In the genomic region with DNA sequence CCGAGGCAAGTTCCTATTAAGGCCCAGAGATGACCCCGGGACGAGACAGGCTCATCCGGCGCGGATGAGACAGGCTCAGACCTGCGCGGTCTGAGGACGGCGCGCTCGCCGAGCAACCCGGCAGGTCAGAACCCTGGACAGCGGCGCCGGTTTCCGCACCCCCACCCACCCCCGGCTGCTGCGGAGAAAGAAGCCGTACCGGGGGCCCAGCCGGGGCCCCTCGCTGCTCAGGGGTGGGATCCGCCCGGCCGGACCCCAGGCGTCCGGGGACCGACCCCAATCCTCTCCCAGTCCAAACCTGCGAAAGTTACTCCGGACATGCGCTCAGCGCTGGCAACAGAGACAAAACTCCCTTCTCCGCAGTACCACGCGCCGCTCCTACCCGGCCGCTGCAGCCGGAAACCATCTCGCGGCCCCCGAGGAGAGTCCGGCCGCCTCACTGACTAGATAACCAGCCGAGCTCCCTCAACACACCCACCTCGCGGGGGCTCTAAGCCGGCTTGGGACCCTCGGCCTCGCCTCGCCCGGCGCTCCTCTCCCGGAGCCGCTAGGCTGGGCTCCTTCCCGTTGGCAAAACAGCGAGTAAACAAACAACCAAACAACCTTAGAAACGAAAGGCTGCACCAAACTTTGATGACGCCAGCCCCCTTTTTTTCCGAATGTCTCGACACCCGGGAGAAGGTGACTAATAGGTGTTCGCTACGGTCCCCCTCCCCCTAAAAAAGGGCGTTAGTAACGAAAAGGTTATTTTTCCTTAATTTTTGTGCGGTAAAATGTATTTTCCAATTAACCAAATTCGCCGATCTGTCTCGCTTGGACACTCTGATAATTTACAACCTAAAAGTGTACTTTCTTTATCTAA, we compare ENCODE assay signal across 1 cellular context.
TF ChIP-seq lines count a peak whose summit lies in the region.

No MANE protein-coding gene starts in this region.

TF ChIP-seq in K562, 482 proteins besides CTCF, POLR2A, EP300 and RAD21 (continued from another document and continues in another):
- no peak for TF ChIP-seq E2F1 (CRISPR knock-in tag; IDR thresholded peaks at IDR 0.05)
- no peak for TF ChIP-seq ZNF197 (CRISPR knock-in tag; IDR thresholded peaks at IDR 0.05; ENCODE audit: low read depth)
- TF ChIP-seq, protein P1, sequence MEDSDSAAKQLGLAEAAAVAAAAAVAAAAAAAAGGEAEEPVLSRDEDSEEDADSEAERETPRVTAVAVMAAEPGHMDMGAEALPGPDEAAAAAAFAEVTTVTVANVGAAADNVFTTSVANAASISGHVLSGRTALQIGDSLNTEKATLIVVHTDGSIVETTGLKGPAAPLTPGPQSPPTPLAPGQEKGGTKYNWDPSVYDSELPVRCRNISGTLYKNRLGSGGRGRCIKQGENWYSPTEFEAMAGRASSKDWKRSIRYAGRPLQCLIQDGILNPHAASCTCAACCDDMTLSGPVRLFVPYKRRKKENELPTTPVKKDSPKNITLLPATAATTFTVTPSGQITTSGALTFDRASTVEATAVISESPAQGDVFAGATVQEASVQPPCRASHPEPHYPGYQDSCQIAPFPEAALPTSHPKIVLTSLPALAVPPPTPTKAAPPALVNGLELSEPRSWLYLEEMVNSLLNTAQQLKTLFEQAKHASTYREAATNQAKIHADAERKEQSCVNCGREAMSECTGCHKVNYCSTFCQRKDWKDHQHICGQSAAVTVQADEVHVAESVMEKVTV (CRISPR knock-in tag; IDR thresholded peaks at IDR 0.05), result no peak
- TF ChIP-seq NFIC (IDR thresholded peaks at IDR 0.05), result no peak
- TF ChIP-seq ARNT (IDR thresholded peaks at IDR 0.05), result no peak
- TF ChIP-seq JUN (IDR thresholded peaks at IDR 0.05; ENCODE audit: borderline replicate concordance, low read depth, low read length), result no peak
- no peak for TF ChIP-seq JUN (CRISPR knock-in tag; IDR thresholded peaks at IDR 0.05; ENCODE audit: borderline replicate concordance)
- TF ChIP-seq CBX2 (IDR thresholded peaks at IDR 0.05; ENCODE audit: insufficient read depth, low read length, poor library complexity, severe bottlenecking), result peak; percentile 36
- no peak for TF ChIP-seq MTF1 (CRISPR knock-in tag; IDR thresholded peaks at IDR 0.05; ENCODE audit: borderline replicate concordance)
- TF ChIP-seq ZNF407 (IDR thresholded peaks at IDR 0.05; ENCODE audit: low read depth), result no peak
- no peak for TF ChIP-seq ELK1 (CRISPR knock-in tag; IDR thresholded peaks at IDR 0.05)
- TF ChIP-seq, protein P2, sequence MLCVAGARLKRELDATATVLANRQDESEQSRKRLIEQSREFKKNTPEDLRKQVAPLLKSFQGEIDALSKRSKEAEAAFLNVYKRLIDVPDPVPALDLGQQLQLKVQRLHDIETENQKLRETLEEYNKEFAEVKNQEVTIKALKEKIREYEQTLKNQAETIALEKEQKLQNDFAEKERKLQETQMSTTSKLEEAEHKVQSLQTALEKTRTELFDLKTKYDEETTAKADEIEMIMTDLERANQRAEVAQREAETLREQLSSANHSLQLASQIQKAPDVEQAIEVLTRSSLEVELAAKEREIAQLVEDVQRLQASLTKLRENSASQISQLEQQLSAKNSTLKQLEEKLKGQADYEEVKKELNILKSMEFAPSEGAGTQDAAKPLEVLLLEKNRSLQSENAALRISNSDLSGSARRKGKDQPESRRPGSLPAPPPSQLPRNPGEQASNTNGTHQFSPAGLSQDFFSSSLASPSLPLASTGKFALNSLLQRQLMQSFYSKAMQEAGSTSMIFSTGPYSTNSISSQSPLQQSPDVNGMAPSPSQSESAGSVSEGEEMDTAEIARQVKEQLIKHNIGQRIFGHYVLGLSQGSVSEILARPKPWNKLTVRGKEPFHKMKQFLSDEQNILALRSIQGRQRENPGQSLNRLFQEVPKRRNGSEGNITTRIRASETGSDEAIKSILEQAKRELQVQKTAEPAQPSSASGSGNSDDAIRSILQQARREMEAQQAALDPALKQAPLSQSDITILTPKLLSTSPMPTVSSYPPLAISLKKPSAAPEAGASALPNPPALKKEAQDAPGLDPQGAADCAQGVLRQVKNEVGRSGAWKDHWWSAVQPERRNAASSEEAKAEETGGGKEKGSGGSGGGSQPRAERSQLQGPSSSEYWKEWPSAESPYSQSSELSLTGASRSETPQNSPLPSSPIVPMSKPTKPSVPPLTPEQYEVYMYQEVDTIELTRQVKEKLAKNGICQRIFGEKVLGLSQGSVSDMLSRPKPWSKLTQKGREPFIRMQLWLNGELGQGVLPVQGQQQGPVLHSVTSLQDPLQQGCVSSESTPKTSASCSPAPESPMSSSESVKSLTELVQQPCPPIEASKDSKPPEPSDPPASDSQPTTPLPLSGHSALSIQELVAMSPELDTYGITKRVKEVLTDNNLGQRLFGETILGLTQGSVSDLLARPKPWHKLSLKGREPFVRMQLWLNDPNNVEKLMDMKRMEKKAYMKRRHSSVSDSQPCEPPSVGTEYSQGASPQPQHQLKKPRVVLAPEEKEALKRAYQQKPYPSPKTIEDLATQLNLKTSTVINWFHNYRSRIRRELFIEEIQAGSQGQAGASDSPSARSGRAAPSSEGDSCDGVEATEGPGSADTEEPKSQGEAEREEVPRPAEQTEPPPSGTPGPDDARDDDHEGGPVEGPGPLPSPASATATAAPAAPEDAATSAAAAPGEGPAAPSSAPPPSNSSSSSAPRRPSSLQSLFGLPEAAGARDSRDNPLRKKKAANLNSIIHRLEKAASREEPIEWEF (CRISPR knock-in tag; IDR thresholded peaks at IDR 0.05), result no peak
- TF ChIP-seq TAF1 (IDR thresholded peaks at IDR 0.05; ENCODE audit: control insufficient read depth, extremely low read depth, insufficient read depth, low read length, severe bottlenecking), result no peak
- TF ChIP-seq THRB (CRISPR knock-in tag; conservative IDR thresholded peaks at IDR 0.05), result no peak
- no peak for TF ChIP-seq ZNF780A (CRISPR knock-in tag; IDR thresholded peaks at IDR 0.05)
- TF ChIP-seq, protein P3, sequence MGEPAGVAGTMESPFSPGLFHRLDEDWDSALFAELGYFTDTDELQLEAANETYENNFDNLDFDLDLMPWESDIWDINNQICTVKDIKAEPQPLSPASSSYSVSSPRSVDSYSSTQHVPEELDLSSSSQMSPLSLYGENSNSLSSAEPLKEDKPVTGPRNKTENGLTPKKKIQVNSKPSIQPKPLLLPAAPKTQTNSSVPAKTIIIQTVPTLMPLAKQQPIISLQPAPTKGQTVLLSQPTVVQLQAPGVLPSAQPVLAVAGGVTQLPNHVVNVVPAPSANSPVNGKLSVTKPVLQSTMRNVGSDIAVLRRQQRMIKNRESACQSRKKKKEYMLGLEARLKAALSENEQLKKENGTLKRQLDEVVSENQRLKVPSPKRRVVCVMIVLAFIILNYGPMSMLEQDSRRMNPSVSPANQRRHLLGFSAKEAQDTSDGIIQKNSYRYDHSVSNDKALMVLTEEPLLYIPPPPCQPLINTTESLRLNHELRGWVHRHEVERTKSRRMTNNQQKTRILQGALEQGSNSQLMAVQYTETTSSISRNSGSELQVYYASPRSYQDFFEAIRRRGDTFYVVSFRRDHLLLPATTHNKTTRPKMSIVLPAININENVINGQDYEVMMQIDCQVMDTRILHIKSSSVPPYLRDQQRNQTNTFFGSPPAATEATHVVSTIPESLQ (CRISPR knock-in tag; IDR thresholded peaks at IDR 0.05), result no peak
- TF ChIP-seq ZNF232 (CRISPR knock-in tag; IDR thresholded peaks at IDR 0.05), result no peak
- TF ChIP-seq BRD9 (IDR thresholded peaks at IDR 0.05; ENCODE audit: low read depth, partially characterized antibody), result no peak
- TF ChIP-seq GABPB2 (CRISPR knock-in tag; conservative IDR thresholded peaks at IDR 0.05), result no peak
- 0 out of 2 replicates have a peak, but pooled peaks have one; percentile 59 for TF ChIP-seq E2F5 (CRISPR knock-in tag; IDR thresholded peaks at IDR 0.05)
- TF ChIP-seq ETS1 (conservative IDR thresholded peaks at IDR 0.05; ENCODE audit: control insufficient read depth, low read depth, low read length), result no peak
- TF ChIP-seq ZNF707 (CRISPR knock-in tag; conservative IDR thresholded peaks at IDR 0.05), result no peak
- TF ChIP-seq HDAC2 (IDR thresholded peaks at IDR 0.05), result 0 out of 2 replicates have a peak, but pooled peaks have one; percentile 28
- 0 out of 2 replicates have a peak, but pooled peaks have one; percentile 18 for TF ChIP-seq NCOA1 (IDR thresholded peaks at IDR 0.05; ENCODE audit: low read depth)
- peak; percentile 40; the same call in 1 of the 2 replicates for TF ChIP-seq ZNF766 (CRISPR knock-in tag; conservative IDR thresholded peaks at IDR 0.05)
- no peak for TF ChIP-seq ZSCAN29 (IDR thresholded peaks at IDR 0.05)
